17 cellular contexts compared by ENCODE assay signal in the genomic region with DNA sequence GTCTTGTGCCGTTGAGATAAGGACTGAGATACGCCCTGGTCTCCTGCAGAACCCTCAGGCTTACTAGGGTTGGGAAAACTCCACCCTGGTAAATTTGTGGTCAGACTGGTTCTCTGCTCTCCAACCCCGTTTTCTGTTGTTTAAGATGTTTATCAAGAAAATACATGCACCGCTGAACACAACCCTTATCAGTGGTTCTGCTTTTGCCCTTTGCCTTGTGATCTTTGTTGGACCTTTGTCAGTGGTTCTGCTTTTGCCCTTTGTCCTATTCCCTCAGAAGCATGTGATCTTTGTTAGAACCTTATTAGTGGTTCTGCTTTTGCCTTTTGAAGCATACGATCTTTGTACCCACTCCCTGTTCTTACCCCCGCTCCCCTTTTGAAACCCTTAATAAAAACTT. TPM values are rescaled to one million over a fixed set of nuclear protein-coding genes. Genes with fewer than 3 reads are reported as not detected.
"Had no signal": no experiment of that assay in that cellular context is flagged by ENCODE, and none has a peak within 500 bp of the region (broad histone marks: within the 10 kb centered on the region; RNA-seq: fewer than 3 reads in every experiment).

No MANE protein-coding gene starts in this region.

RNA-seq across cellular contexts. Expression of a gene that starts 3.9 kb away (rescaled TPM):
- total RNA-seq: smooth muscle cell, vagina had no signal

RNA-seq across cellular contexts. Expression of a gene that starts 49.6 kb away (rescaled TPM):
- total RNA-seq: kidney, left colon, left lung, lung, mesothelial cell of epicardium, mononuclear cell, natural killer cell, occipital lobe, osteocyte, posterior vena cava, psoas muscle, sigmoid colon, smooth muscle cell, temporal lobe, upper lobe of left lung, urinary bladder, vagina had no signal
- polyA plus RNA-seq: lung, psoas muscle, sigmoid colon, smooth muscle cell, urinary bladder had no signal
